8 cellular contexts compared by ENCODE assay signal in genomic region chr17:81713004-81713555, GRCh38. TPM values are rescaled to one million over a fixed set of nuclear protein-coding genes. Genes with fewer than 3 reads are reported as not detected.
DNase-seq lines count a peak whose midpoint lies in the region; ATAC-seq, FAIRE-seq and TF ChIP-seq lines count a peak whose summit lies in the region.

No MANE protein-coding gene starts in this region.

- peak overlapping the region; percentile 58 for H3K4me3 ChIP-seq in MG63
- peak overlapping the region; percentile 57 to 93 (median 81) for H3K4me3 ChIP-seq in dorsolateral prefrontal cortex

- TF ChIP-seq CTCF in CD14-positive monocyte (IDR thresholded peaks at IDR 0.05) (no peak), dorsolateral prefrontal cortex (IDR thresholded peaks at IDR 0.05 in 54 of 56, conservative IDR thresholded peaks at IDR 0.05 in 2 of 56; ENCODE audit: low read depth in 1 of 56, partially characterized antibody in 56 of 56) (no peak), nephron (IDR thresholded peaks at IDR 0.05; ENCODE audit: unreplicated experiment in 3 of 3) (no peak)

- H3K4me1 Mint-ChIP-seq in CD14-positive monocyte (peaks cover 29% of the 10 kb centered on the region), nephron (peaks cover 14% of the 10 kb centered on the region)

- H3K36me3 Mint-ChIP-seq in CD14-positive monocyte (peaks cover 0 to 7% of the 10 kb centered on the region in 2 donors), nephron (ENCODE audit: low read depth) (no peaks in the 10 kb centered on the region)

- DNase-seq in CD14-positive monocyte (ENCODE audit: low spot score) (no peak), MG63 (no peak), dorsolateral prefrontal cortex (no peak), GM12891 (ENCODE audit: insufficient read length, low spot score) (no peak)

- H3K27me3 Mint-ChIP-seq in CD14-positive monocyte (ENCODE audit: low read depth in 3 of 3) (peaks cover 0 to 21% (median 13%) of the 10 kb centered on the region in 3 donors), nephron (ENCODE audit: low read depth) (peaks cover 16% of the 10 kb centered on the region)

- H3K27ac ChIP-seq in dorsolateral prefrontal cortex: peak overlapping the region in 18 of 59 donors; percentile 4 to 87 (median 40)

- no peak for ATAC-seq in HG03135 (IDR thresholded peaks at IDR 0.05; ENCODE audit: unreplicated experiment)
- ATAC-seq in HG03442 (IDR thresholded peaks at IDR 0.05; ENCODE audit: unreplicated experiment): no peak
- ATAC-seq in GM21447 (IDR thresholded peaks at IDR 0.05; ENCODE audit: unreplicated experiment): no peak

- no peaks in the 10 kb centered on the region for H3K9me3 Mint-ChIP-seq in CD14-positive monocyte
- no peaks in the 10 kb centered on the region for H3K9me3 Mint-ChIP-seq in nephron

- no peaks in the 10 kb centered on the region for H3K27me3 ChIP-seq in MG63
- no peaks in the 10 kb centered on the region for H3K27me3 ChIP-seq in dorsolateral prefrontal cortex

- peaks cover 39% of the 10 kb centered on the region for H3K36me3 ChIP-seq in MG63

- peak overlapping the region in 5 of 7 donors; percentile 38 to 81 (median 76) for H3K27ac Mint-ChIP-seq in CD14-positive monocyte
- peak overlapping the region in 2 of 3 experiments; percentile 52 to 63 for H3K27ac Mint-ChIP-seq in nephron

- intact Hi-C loops in CD14-positive monocyte (cut with micrococcal nuclease) (loop anchor here in 1 of 2 donors (5.0 kb wide), 2 partner anchors 46 to 324 kb away; partner anchors contain the start of genes CCDC137, DCXR and OXLD1), dorsolateral prefrontal cortex (cut with DNase I) (no loop called here)

- no peaks in the 10 kb centered on the region for H3K9me3 ChIP-seq in MG63

- no peak for FAIRE-seq in GM12891 (lab: Jason Lieb, UNC)

- H3K4me3 Mint-ChIP-seq in CD14-positive monocyte: peak overlapping the region; percentile 75 to 90
- H3K4me3 Mint-ChIP-seq in nephron: peak overlapping the region; percentile 89 to 93 (median 89)

- TF ChIP-seq POLR2A in GM12891 (IDR thresholded peaks at IDR 0.05; ENCODE audit: low read depth, low read length): no peak

TF ChIP-seq in GM12891, 5 proteins besides CTCF, POLR2A, EP300 and RAD21:
- TF ChIP-seq SPI1 (IDR thresholded peaks at IDR 0.05; ENCODE audit: low read depth, low read length): no peak
- no peak for TF ChIP-seq PAX5 (IDR thresholded peaks at IDR 0.05; ENCODE audit: insufficient read depth, low read length, severe bottlenecking)
- no peak; the same call in 1 of the 2 replicates for TF ChIP-seq POLR2AphosphoS5 (IDR thresholded peaks at IDR 0.05; ENCODE audit: low read depth, low read length)

RNA-seq across cellular contexts. Expression of gene SLC25A10, which starts 1.0 kb away (rescaled TPM):
- 1 to 10 TPM; 1.9 to 2.3 TPM for polyA plus RNA-seq in CD14-positive monocyte
- total RNA-seq in MG63 (2014; rRNA removed; shearing (Covaris generic); ENCODE audit: low replicate concordance): 51.4 and 77.6 TPM in 2 replicates
- total RNA-seq in dorsolateral prefrontal cortex: 10 to 100 TPM in 74 of 120 experiments, 1 to 10 TPM in 46; 6.0 to 17.0 (median 10.4) TPM
- polyA plus RNA-seq in GM12891 (2012; ENCODE audit: low read depth, missing spikeins): 14.0 TPM

RNA-seq across cellular contexts. Expression of gene MRPL12, which starts 9.9 kb away (rescaled TPM):
- 10 to 100 TPM; 38.3 to 57.0 TPM for polyA plus RNA-seq in CD14-positive monocyte
- 146 and 225 TPM in 2 replicates for total RNA-seq in MG63 (2014; rRNA removed; shearing (Covaris generic); ENCODE audit: low replicate concordance)
- total RNA-seq in dorsolateral prefrontal cortex: 10 to 100 TPM; 25.2 to 52.1 (median 36.6) TPM
- 103 TPM for polyA plus RNA-seq in GM12891 (2012; ENCODE audit: low read depth, missing spikeins)

RNA-seq across cellular contexts. Expression of gene HGS, which starts 29.3 kb away (rescaled TPM):
- 10 to 100 TPM; 19.3 to 28.0 TPM for polyA plus RNA-seq in CD14-positive monocyte
- 102 and 116 TPM in 2 replicates for total RNA-seq in MG63 (2014; rRNA removed; shearing (Covaris generic); ENCODE audit: low replicate concordance)
- total RNA-seq in dorsolateral prefrontal cortex: 100 to 1,000 TPM in 83 of 120 experiments, 10 to 100 TPM in 37; 84.6 to 142 (median 106) TPM
- 51.7 TPM for polyA plus RNA-seq in GM12891 (2012; ENCODE audit: low read depth, missing spikeins)

RNA-seq across cellular contexts. Expression of gene ARL16, which starts 29.5 kb away (rescaled TPM):
- 10 to 100 TPM; 17.6 to 28.7 TPM for polyA plus RNA-seq in CD14-positive monocyte
- 35.0 and 47.8 TPM in 2 replicates for total RNA-seq in MG63 (2014; rRNA removed; shearing (Covaris generic); ENCODE audit: low replicate concordance)
- total RNA-seq in dorsolateral prefrontal cortex: 10 to 100 TPM; 20.4 to 50.6 (median 36.9) TPM
- 24.0 TPM for polyA plus RNA-seq in GM12891 (2012; ENCODE audit: low read depth, missing spikeins)

RNA-seq across cellular contexts. Expression of gene CCDC137, which starts 46.5 kb away (rescaled TPM):
- 1 to 10 TPM; 2.4 to 3.6 TPM for polyA plus RNA-seq in CD14-positive monocyte
- 55.2 and 133 TPM in 2 replicates for total RNA-seq in MG63 (2014; rRNA removed; shearing (Covaris generic); ENCODE audit: low replicate concordance)
- 10 to 100 TPM in 116 of 120 experiments, 1 to 10 TPM in 4; 9.0 to 20.1 (median 13.5) TPM for total RNA-seq in dorsolateral prefrontal cortex
- 23.9 TPM for polyA plus RNA-seq in GM12891 (2012; ENCODE audit: low read depth, missing spikeins)
